ENCODE assay signal across 10 cellular contexts in genomic region chr14:93956514-93957332, GRCh38. TPM values are rescaled to one million over a fixed set of nuclear protein-coding genes. Genes with fewer than 3 reads are reported as not detected.
DNase-seq lines count a peak whose midpoint lies in the region; FAIRE-seq and TF ChIP-seq lines count a peak whose summit lies in the region.
"Had no signal": no experiment of that assay in that cellular context is flagged by ENCODE, and none has a peak within 500 bp of the region (broad histone marks: within the 10 kb centered on the region; RNA-seq: fewer than 3 reads in every experiment).

No MANE protein-coding gene starts in this region.

- 64 to 70% methylated on average over 14 of the region's 14 CpGs for WGBS in esophagus, 2 donors

- H3K79me2 ChIP-seq in osteoblast (ENCODE audit: insufficient read depth, low read length), result no peaks in the 10 kb centered on the region

- H3K27me3 ChIP-seq in NT2/D1 (ENCODE audit: insufficient read depth, insufficient read length), result peaks cover 6% of the 10 kb centered on the region
- H3K27me3 ChIP-seq in esophagus (ENCODE audit: control insufficient read depth in 1 of 2, insufficient read depth in 2 of 2, low read length in 2 of 2), result no peaks in the 10 kb centered on the region
- no peaks in the 10 kb centered on the region for H3K27me3 ChIP-seq in osteoblast (ENCODE audit: insufficient read depth, low read length)

- no peak overlapping the region for H3K4me2 ChIP-seq in osteoblast (ENCODE audit: insufficient read depth, low read length)

- TF ChIP-seq CTCF in osteoblast (IDR thresholded peaks at IDR 0.05; ENCODE audit: extremely low read depth, low read depth, low read length), result no peak

- no peak for TF ChIP-seq POLR2A in GM12891 (IDR thresholded peaks at IDR 0.05; ENCODE audit: low read depth, low read length)

- H3K27ac ChIP-seq in esophagus (ENCODE audit: low read depth in 2 of 2, low read length in 1 of 2), result peak overlapping the region; percentile 39 to 40
- H3K27ac ChIP-seq in osteoblast (ENCODE audit: low read depth, low read length), result no peak overlapping the region

- H3K9ac ChIP-seq in NT2/D1 (ENCODE audit: insufficient read length, low read depth), result peak overlapping the region; percentile 10

- H3K9me3 ChIP-seq in NT2/D1 (ENCODE audit: insufficient read depth, low read length) (no peaks in the 10 kb centered on the region), esophagus (ENCODE audit: control insufficient read depth in 2 of 2, insufficient read depth in 1 of 2, low read depth in 1 of 2, low read length in 1 of 2) (no peaks in the 10 kb centered on the region), osteoblast (ENCODE audit: low read depth, low read length) (no peaks in the 10 kb centered on the region)

- H3K36me3 ChIP-seq in NT2/D1 (ENCODE audit: insufficient read depth, insufficient read length, low read length), result no peaks in the 10 kb centered on the region
- no peaks in the 10 kb centered on the region for H3K36me3 ChIP-seq in esophagus (ENCODE audit: control insufficient read depth in 2 of 2, insufficient read depth in 2 of 2, low read length in 1 of 2)
- no peaks in the 10 kb centered on the region for H3K36me3 ChIP-seq in osteoblast (ENCODE audit: insufficient read depth, low read length)

- FAIRE-seq in GM12891 (lab: Jason Lieb, UNC), result no peak

- H3K4me3 ChIP-seq in NT2/D1 (ENCODE audit: insufficient read length, low read depth), result no peak overlapping the region
- no peak overlapping the region for H3K4me3 ChIP-seq in esophagus (ENCODE audit: low read depth in 1 of 2, low read length in 2 of 2)
- H3K4me3 ChIP-seq in osteoblast (ENCODE audit: insufficient read depth, low read length), result no peak overlapping the region

- DNase-seq in GM12891 (ENCODE audit: insufficient read length, low spot score) (no peak), NT2/D1 (ENCODE audit: low read depth, low spot score) (no peak), osteoblast (ENCODE audit: insufficient read length, low spot score, missing footprints) (peak; percentile 62), NCI-H1930 (lab: John Stamatoyannopoulos, UW) (no peak), HCEC 1CT (no peak), NOMO-1 treated with DMSO at 0.1 percent for 48 hours (lab: John Stamatoyannopoulos, UW; ENCODE audit: unreplicated experiment) (no peak)
- DNase-seq: GF-D8, NCI-H1694 treated with DMSO at 0.1 percent for 48 hours had no signal

- H2AFZ ChIP-seq in osteoblast (ENCODE audit: low read length), result no peak overlapping the region

- H3K4me1 ChIP-seq in NT2/D1 (ENCODE audit: insufficient read depth, insufficient read length) (peaks cover 23% of the 10 kb centered on the region), esophagus (ENCODE audit: control insufficient read depth in 2 of 2, insufficient read depth in 2 of 2, low read length in 1 of 2) (peaks cover 9 to 25% of the 10 kb centered on the region in 2 donors), osteoblast (ENCODE audit: insufficient read depth, low read length) (peaks cover 16% of the 10 kb centered on the region)

- no peaks in the 10 kb centered on the region for H4K20me1 ChIP-seq in osteoblast (ENCODE audit: insufficient read depth, low read length)

TF ChIP-seq in GM12891, 5 proteins besides CTCF, POLR2A, EP300 and RAD21:
- TF ChIP-seq POLR2AphosphoS5 (IDR thresholded peaks at IDR 0.05; ENCODE audit: low read depth, low read length), result peak; percentile 45; the same call in 1 of the 2 replicates
- no peak for TF ChIP-seq PAX5 (IDR thresholded peaks at IDR 0.05; ENCODE audit: insufficient read depth, low read length, severe bottlenecking)
- no peak for TF ChIP-seq SPI1 (IDR thresholded peaks at IDR 0.05; ENCODE audit: low read depth, low read length)
- no peak for TF ChIP-seq TAF1 (IDR thresholded peaks at IDR 0.05; ENCODE audit: low read depth, low read length)
- 0 out of 2 replicates have a peak, but pooled peaks have one; percentile 29 for TF ChIP-seq POU2F2 (IDR thresholded peaks at IDR 0.05; ENCODE audit: low read depth, low read length)

RNA-seq across cellular contexts. Expression of gene ASB2, which starts 19.6 kb away (rescaled TPM):
- 32.9 TPM for polyA plus RNA-seq in GM12891 (2012; ENCODE audit: low read depth, missing spikeins)
- polyA plus RNA-seq in esophagus, result 1 to 10 TPM; 4.5 to 4.7 TPM
- total RNA-seq in osteoblast, result 0.88 and 1.1 TPM in 2 replicates

RNA-seq across cellular contexts. Expression of gene FAM181A, which starts 29.6 kb away (rescaled TPM):
- polyA plus RNA-seq in GM12891 (2012; ENCODE audit: low read depth, missing spikeins), result not detected
- polyA plus RNA-seq in esophagus, result not detected
- total RNA-seq in osteoblast, result not detected in 2 replicates
- total RNA-seq: liver had no signal
- polyA plus RNA-seq: liver had no signal

RNA-seq across cellular contexts. Expression of gene CCDC197, which starts 40.4 kb away (rescaled TPM):
- polyA plus RNA-seq in GM12891 (2012; ENCODE audit: low read depth, missing spikeins), result 0.06 TPM
- not detected for polyA plus RNA-seq in esophagus
- not detected in 2 replicates for total RNA-seq in osteoblast
- total RNA-seq: liver had no signal
- polyA plus RNA-seq: liver had no signal
